In genomic region chr2:16626497-16626896, GRCh38 we compare ENCODE assay signal across 11 cellular contexts. TPM values are rescaled to one million over a fixed set of nuclear protein-coding genes. Genes with fewer than 3 reads are reported as not detected.
DNase-seq lines count a peak whose midpoint lies in the region; ATAC-seq and TF ChIP-seq lines count a peak whose summit lies in the region.
"Had no signal": no experiment of that assay in that cellular context is flagged by ENCODE, and none has a peak within 500 bp of the region (broad histone marks: within the 10 kb centered on the region; RNA-seq: fewer than 3 reads in every experiment).

No MANE protein-coding gene starts in this region.

- no peaks in the 10 kb centered on the region for H3K79me2 ChIP-seq in GM23248 (ENCODE audit: insufficient read depth)

- no peak overlapping the region for H3K4me3 Mint-ChIP-seq in progenitor cell of endocrine pancreas (ENCODE audit: low read depth)

- no peaks in the 10 kb centered on the region for H3K9me2 ChIP-seq in GM23248 (ENCODE audit: insufficient read depth)

- no peaks in the 10 kb centered on the region for H3K9me3 Mint-ChIP-seq in progenitor cell of endocrine pancreas (ENCODE audit: low read depth)

- 37 to 45% methylated on average over 3 of the region's 3 CpGs for WGBS in GM23248 (ENCODE audit: low coverage in 1 of 2, low lambda C conversion rate in 2 of 2, missing lambda C conversion rate in 2 of 2), 2 experiments

- H3K27me3 ChIP-seq in GM23248 (replicated peaks; ENCODE audit: insufficient read depth) (no peaks in the 10 kb centered on the region), adipocyte (replicated peaks; ENCODE audit: control insufficient read depth, insufficient read depth, low read length) (peaks cover 20% of the 10 kb centered on the region), gastrocnemius medialis (no peaks in the 10 kb centered on the region)

- H3K4me2 ChIP-seq in GM23248 (ENCODE audit: unreplicated experiment) = no peak overlapping the region

- no peaks in the 10 kb centered on the region for H3K36me3 Mint-ChIP-seq in progenitor cell of endocrine pancreas (ENCODE audit: insufficient read depth)

- CTCF ChIA-PET in GM10248 (lab: Yijun Ruan, JAX) = interaction anchor here (1.0 to 11.7 kb wide), 8 partner anchors 8 to 133 kb away, joined by 3 to 115 read pairs (median 15); no protein-coding TSS in a partner anchor

- H3K4me1 Mint-ChIP-seq in progenitor cell of endocrine pancreas (ENCODE audit: low read depth) = no peaks in the 10 kb centered on the region

- in situ Hi-C loops in GM23248 (cut with MboI) (no loop called here), gastrocnemius medialis (cut with MboI; ENCODE audit: low sequenced_read_pairs in 4 of 4) (no loop called here)

- no peak for TF ChIP-seq POLR2A in gastrocnemius medialis (IDR thresholded peaks at IDR 0.05)

- H3K27ac Mint-ChIP-seq in progenitor cell of endocrine pancreas = no peak overlapping the region

- H3K27ac ChIP-seq in GM23248 (no peak overlapping the region), gastrocnemius medialis (peak overlapping the region; percentile 44 to 81 (median 65))

- POLR2A ChIA-PET in GM10248 (lab: Yijun Ruan, JAX) = no interaction called here

- no peaks in the 10 kb centered on the region for H3F3A ChIP-seq in GM23248 (ENCODE audit: insufficient read depth)

- H3K9ac ChIP-seq in GM23248 = no peak overlapping the region
- H3K9ac ChIP-seq in adipocyte (ENCODE audit: low read length) = peak overlapping the region; percentile 64

- H3K4me3 ChIP-seq in GM23248 = no peak overlapping the region
- peak overlapping the region; percentile 21 for H3K4me3 ChIP-seq in adipocyte (ENCODE audit: low read length)
- H3K4me3 ChIP-seq in gastrocnemius medialis = no peak overlapping the region

- H3K4me1 ChIP-seq in GM23248 (ENCODE audit: insufficient read depth) (no peaks in the 10 kb centered on the region), adipocyte (ENCODE audit: control insufficient read depth, insufficient read depth, low read length) (peaks cover 52% of the 10 kb centered on the region), gastrocnemius medialis (peaks cover 56 to 77% of the 10 kb centered on the region in 2 donors)

- no peak overlapping the region for H2AFZ ChIP-seq in GM23248

- peak; percentile 63 for ATAC-seq in left ventricle myocardium superior
- peak; percentile 68 to 78 for ATAC-seq in gastrocnemius medialis

- H3K9me3 ChIP-seq in GM23248 (ENCODE audit: low read depth) = no peaks in the 10 kb centered on the region
- H3K9me3 ChIP-seq in adipocyte (ENCODE audit: control insufficient read depth, low read length) = no peaks in the 10 kb centered on the region
- no peaks in the 10 kb centered on the region for H3K9me3 ChIP-seq in gastrocnemius medialis

- H3K36me3 ChIP-seq in GM23248 (ENCODE audit: low read depth) (no peaks in the 10 kb centered on the region), adipocyte (ENCODE audit: control insufficient read depth, insufficient read depth, low read length, severe bottlenecking) (no peaks in the 10 kb centered on the region), gastrocnemius medialis (no peaks in the 10 kb centered on the region)

- no peak for TF ChIP-seq CTCF in gastrocnemius medialis (IDR thresholded peaks at IDR 0.05 in 4 of 5, conservative IDR thresholded peaks at IDR 0.05 in 1 of 5)
- no peak for TF ChIP-seq CTCF in GM10248 (IDR thresholded peaks at IDR 0.05; ENCODE audit: control extremely low read depth, extremely low read depth, low read depth, missing control alignments)
- TF ChIP-seq CTCF in progenitor cell of endocrine pancreas (IDR thresholded peaks at IDR 0.05; ENCODE audit: unreplicated experiment) = no peak

- intact Hi-C loops in left ventricle myocardium superior (cut with micrococcal nuclease) = no loop called here
- intact Hi-C loops in gastrocnemius medialis (cut with DNase I; ENCODE audit: low total_unique reads) = loop anchor here (5.0 kb wide), 1 partner anchor 36 kb away; no protein-coding TSS in a partner anchor

- H3K27me3 Mint-ChIP-seq in progenitor cell of endocrine pancreas = peaks cover 15% of the 10 kb centered on the region

- DNase-seq in GM23248 (peak; percentile 45), adipocyte (ENCODE audit: low read depth) (no peak), left ventricle myocardium superior (no peak), gastrocnemius medialis (peak; percentile 43 to 48), amygdala (lab: John Stamatoyannopoulos, UW) (no peak), EL (no peak), GM10248 (ENCODE audit: extremely low spot score) (no peak), progenitor cell of endocrine pancreas (ENCODE audit: low spot score, unreplicated experiment) (no peak)
- DNase-seq: activated CD4-positive, alpha-beta T cell treated with anti-CD3 and anti-CD28 coated beads for 48 hours; GDM1; mammary epithelial cell had no signal

- no peaks in the 10 kb centered on the region for H4K20me1 ChIP-seq in GM23248 (ENCODE audit: insufficient read depth)

RNA-seq across cellular contexts. Expression of gene CYRIA, which starts 39.1 kb away (rescaled TPM):
- total RNA-seq in GM23248 (2014; rRNA removed; shearing (Covaris generic)) = not detected in 2 replicates
- not detected in 2 replicates for polyA plus RNA-seq in GM23248 (2016; fragmentation: Nextera tagmentation; extraction: Ambion mirVana)
- 4.6 TPM for total RNA-seq in left ventricle myocardium superior
- total RNA-seq in gastrocnemius medialis = 1 to 10 TPM; 3.3 to 8.0 (median 4.5) TPM
- total RNA-seq in progenitor cell of endocrine pancreas = 0.91 and 2.0 TPM in 2 replicates

Comparison
In these comparisons a context has a peak if more than half of its experiments do, and no peak if none do; other contexts are left out.
1. DNase-seq: peak in GM23248 (single experiment) and gastrocnemius medialis (2 of 2); none in adipocyte (single experiment), left ventricle myocardium superior (single experiment), amygdala (0 of 56), EL (single experiment), GM10248 (single experiment) and progenitor cell of endocrine pancreas (single experiment).